24 cellular contexts compared by ENCODE assay signal in the genomic region with DNA sequence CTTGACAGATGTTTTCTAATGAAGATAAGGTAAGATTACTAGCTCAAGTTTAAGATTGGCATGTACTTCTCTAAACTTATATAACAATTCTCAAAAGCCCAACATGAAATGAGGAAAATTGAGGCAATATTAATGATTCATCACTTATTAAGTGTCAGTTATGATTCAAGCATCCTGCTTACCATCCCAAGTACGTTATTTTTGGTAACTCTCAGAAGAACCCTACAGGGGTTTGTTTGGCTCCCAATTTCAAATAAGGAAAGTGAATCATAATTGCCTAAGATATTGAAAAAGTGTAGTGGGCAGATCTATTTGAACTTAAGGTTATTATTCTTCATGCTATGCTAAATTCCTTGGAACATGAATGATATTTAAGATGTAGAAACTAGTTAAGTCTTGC.
"Had no signal": no experiment of that assay in that cellular context is flagged by ENCODE, and none has a peak within 500 bp of the region (broad histone marks: within the 10 kb centered on the region; RNA-seq: fewer than 3 reads in every experiment).

No MANE protein-coding gene starts in this region.

- H3K27me3 ChIP-seq: left lung, ovary, spleen, tibial nerve, upper lobe of left lung, vagina had no signal

- H3K4me1 ChIP-seq: left lung, spleen, upper lobe of left lung had no signal

- H3K4me3 ChIP-seq: left lung, lung, mucosa of descending colon, ovary, spleen, tibial nerve, upper lobe of left lung, vagina had no signal

- FAIRE-seq: kidney, small intestine had no signal

- H3K27ac ChIP-seq: left lung, ovary, spleen, tibial nerve, upper lobe of left lung, vagina had no signal

- DNase-seq: hippocampal formation; kidney; left colon; left lung; midbrain; mucosa of descending colon; naive thymus-derived CD4-positive, alpha-beta T cell; ovary; retina; right cardiac atrium; small intestine; spleen; stimulated activated CD4-positive, alpha-beta T cell treated with anti-CD3 and anti-CD28 coated beads, Interleukin-4, amount 100 ng/mL, for 4 hours; stimulated activated CD8-positive, alpha-beta memory T cell treated with anti-CD3 and anti-CD28 coated beads, Interleukin-4, amount 100 ng/mL, for 48 hours; stimulated activated naive CD4-positive, alpha-beta T cell treated with Interleukin-2 at 50 U/mL for 16 hours; stimulated activated naive CD8-positive, alpha-beta T cell treated with anti-CD3 and anti-CD28 coated beads, Interleukin-15, amount 100 ng/mL, for 72 hours; substantia nigra; upper lobe of left lung had no signal

- H3K36me3 ChIP-seq: left lung, ovary, spleen, tibial nerve, upper lobe of left lung, vagina had no signal

- H3K9me3 ChIP-seq: left lung, mucosa of descending colon, ovary, spleen, tibial nerve, upper lobe of left lung, vagina had no signal

- ATAC-seq: left colon; left lung; mucosa of descending colon; naive thymus-derived CD4-positive, alpha-beta T cell; natural killer cell treated with Interleukin-12 subunit alpha and Interleukin-12 subunit beta and Interleukin-15 and Interleukin-18, amount 100 ng/mL, for 72 hours; right cardiac atrium; sciatic nerve; stimulated activated memory B cell treated with anti-CD40 and anti-IgM and Interleukin-4, amounts not matched to agents 10 μg/mL and 1 μg/mL and 100 μg/mL, for 72 hours; stimulated activated naive CD8-positive, alpha-beta T cell treated with anti-CD3 and anti-CD28 coated beads, Interleukin-15, amount 100 ng/mL, for 72 hours had no signal
